In genomic region chr3:111924283-111924682, GRCh38 we compare ENCODE assay signal across 10 cellular contexts. TPM values are rescaled to one million over a fixed set of nuclear protein-coding genes. Genes with fewer than 3 reads are reported as not detected.
DNase-seq lines count a peak whose midpoint lies in the region; ATAC-seq and TF ChIP-seq lines count a peak whose summit lies in the region.
"Had no signal": no experiment of that assay in that cellular context is flagged by ENCODE, and none has a peak within 500 bp of the region (broad histone marks: within the 10 kb centered on the region; RNA-seq: fewer than 3 reads in every experiment).

No MANE protein-coding gene starts in this region.

- H3K36me3 ChIP-seq in SJCRH30 (peaks cover 70% of the 10 kb centered on the region), stomach smooth muscle (ENCODE audit: control insufficient read depth in 2 of 2, insufficient read depth in 2 of 2, low read length in 2 of 2) (peaks cover 17 to 33% of the 10 kb centered on the region in 2 donors), Karpas-422 (ENCODE audit: insufficient read depth, low read length) (no peaks in the 10 kb centered on the region)
- H3K36me3 ChIP-seq: neural progenitor cell had no signal

- intact Hi-C loops in left ventricle myocardium superior (cut with micrococcal nuclease) = no loop called here

- H3K27ac ChIP-seq in SJCRH30 (peak overlapping the region; percentile 56), stomach smooth muscle (ENCODE audit: low read length) (peak overlapping the region; percentile 60), Karpas-422 (ENCODE audit: low read length) (no peak overlapping the region)
- H3K27ac ChIP-seq: neural progenitor cell had no signal

- DNase-seq in LNCaP clone FGC (ENCODE audit: low read depth) (peak; percentile 98), SJCRH30 (peak; percentile 95 to 99), left ventricle myocardium superior (peak; percentile 76), NCI-H1930 (lab: John Stamatoyannopoulos, UW) (no peak), Karpas-422 (no peak), GOT3 (lab: John Stamatoyannopoulos, UW) (no peak)
- DNase-seq: caudate nucleus had no signal

- no peak overlapping the region for H3K4me2 ChIP-seq in Karpas-422 (ENCODE audit: low read depth, low read length, poor library complexity, severe bottlenecking)
- H3K4me2 ChIP-seq: neural progenitor cell had no signal

- no peaks in the 10 kb centered on the region for H3K27me3 ChIP-seq in SJCRH30
- H3K27me3 ChIP-seq in stomach smooth muscle (ENCODE audit: control insufficient read depth in 1 of 2, insufficient read depth in 2 of 2, low read length in 2 of 2) = no peaks in the 10 kb centered on the region
- no peaks in the 10 kb centered on the region for H3K27me3 ChIP-seq in Karpas-422 (ENCODE audit: low read length)

- no peak overlapping the region for H3K4me3 ChIP-seq in LNCaP clone FGC (ENCODE audit: low read depth, low read length)
- no peak overlapping the region for H3K4me3 ChIP-seq in SJCRH30
- H3K4me3 ChIP-seq in stomach smooth muscle (ENCODE audit: low read length in 2 of 2) = peak overlapping the region in 1 of 2 donors; percentile 8
- H3K4me3 ChIP-seq in Karpas-422 (ENCODE audit: low read length) = no peak overlapping the region
- H3K4me3 ChIP-seq: neural progenitor cell had no signal

- H3K9me2 ChIP-seq in Karpas-422 (replicated peaks; ENCODE audit: insufficient read depth, low read length) = no peaks in the 10 kb centered on the region

- H2AFZ ChIP-seq in Karpas-422 (ENCODE audit: low read length) = no peak overlapping the region
- H2AFZ ChIP-seq: neural progenitor cell had no signal

- H3K9me3 ChIP-seq in SJCRH30 (replicated peaks) (no peaks in the 10 kb centered on the region), stomach smooth muscle (ENCODE audit: control insufficient read depth in 2 of 2, low read length in 2 of 2) (no peaks in the 10 kb centered on the region), Karpas-422 (ENCODE audit: low read length) (no peaks in the 10 kb centered on the region)

- ATAC-seq in left ventricle myocardium superior = peak; percentile 98
- no peak for ATAC-seq in HG03025 (IDR thresholded peaks at IDR 0.05; ENCODE audit: low FRiP score, unreplicated experiment)

- no peak for TF ChIP-seq CTCF in LNCaP clone FGC (IDR thresholded peaks at IDR 0.05; ENCODE audit: control insufficient read depth, extremely low read depth, insufficient read depth)

- H3K4me1 ChIP-seq in SJCRH30 = peaks cover 50% of the 10 kb centered on the region
- H3K4me1 ChIP-seq in stomach smooth muscle (ENCODE audit: control insufficient read depth, insufficient read depth, low read length) = peaks cover 10% of the 10 kb centered on the region
- H3K4me1 ChIP-seq in Karpas-422 (ENCODE audit: low read length) = peaks cover 4% of the 10 kb centered on the region; the same call in 1 of the 2 replicates

- H3K9ac ChIP-seq in stomach smooth muscle (ENCODE audit: low read length in 2 of 2) = no peak overlapping the region
- H3K9ac ChIP-seq in Karpas-422 (ENCODE audit: low read length) = no peak overlapping the region
- H3K9ac ChIP-seq: neural progenitor cell had no signal

- no peaks in the 10 kb centered on the region for H3K79me2 ChIP-seq in Karpas-422 (ENCODE audit: low read length)

- no peaks in the 10 kb centered on the region for H4K20me1 ChIP-seq in Karpas-422 (ENCODE audit: insufficient read depth, low read depth, low read length)

RNA-seq across cellular contexts. Expression of gene ABHD10, which starts 54.5 kb away (rescaled TPM):
- total RNA-seq in SJCRH30 (2014; rRNA removed; shearing (Covaris generic)) = 37.4 and 48.7 TPM in 2 replicates
- 55.9 TPM for total RNA-seq in left ventricle myocardium superior
- 20.0 and 52.4 TPM in 2 replicates for total RNA-seq in Karpas-422 (2014; rRNA removed; shearing (Covaris generic); ENCODE audit: low replicate concordance)

Comparison
In these comparisons a context has a peak if more than half of its experiments do, and no peak if none do; other contexts are left out.
1. DNase-seq: peak in LNCaP clone FGC (single experiment), SJCRH30 (2 of 2) and left ventricle myocardium superior (single experiment); none in NCI-H1930 (0 of 2), Karpas-422 (single experiment) and GOT3 (single experiment).